In the genomic region with DNA sequence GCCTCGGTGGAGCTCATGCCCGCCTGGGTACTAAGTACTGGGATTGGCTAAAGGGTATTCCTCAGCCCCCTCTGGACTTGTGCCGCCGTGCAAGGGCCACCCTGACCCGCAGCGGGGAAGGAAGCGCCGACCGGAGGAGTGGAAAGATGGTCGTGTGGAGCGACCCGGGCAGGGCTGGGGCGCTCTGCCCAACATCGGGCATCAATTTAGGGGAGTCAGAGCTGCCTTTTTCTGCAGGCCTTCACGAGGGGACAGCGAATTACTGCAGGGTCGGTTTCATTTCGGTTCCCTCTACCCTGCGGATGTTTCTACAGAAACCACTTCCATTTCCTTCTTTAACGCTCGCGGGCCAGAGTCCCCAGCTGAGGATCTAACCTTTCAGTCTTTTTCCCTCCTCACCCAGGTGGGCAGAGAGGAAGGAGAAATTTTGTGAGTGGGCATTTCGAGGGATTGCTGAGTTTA, we compare ENCODE assay signal across 8 cellular contexts. TPM values are rescaled to one million over a fixed set of nuclear protein-coding genes. Genes with fewer than 3 reads are reported as not detected.
DNase-seq lines count a peak whose midpoint lies in the region; ATAC-seq and TF ChIP-seq lines count a peak whose summit lies in the region.

No MANE protein-coding gene starts in this region.

- no CpG with 5 or more reads among the region's 23 CpGs for WGBS in iPS DF 6.9 (ENCODE audit: insufficient coverage, insufficient read length)
- WGBS in spleen, 5 donors = 0 to 1% (median 0%) methylated on average over 16 to 23 of the region's 23 CpGs

- peak overlapping the region; percentile 59 for H3K4me3 ChIP-seq in cardiac muscle cell
- peak overlapping the region; percentile 78 for H3K4me3 ChIP-seq in iPS DF 6.9 (ENCODE audit: low read length)
- H3K4me3 ChIP-seq in spleen = peak overlapping the region; percentile 64 to 95 (median 74)

- no peaks in the 10 kb centered on the region for H3K27me3 ChIP-seq in cardiac muscle cell
- no peaks in the 10 kb centered on the region; the same call in 1 of the 2 replicates for H3K27me3 ChIP-seq in iPS DF 6.9 (ENCODE audit: control insufficient read depth, insufficient read depth, low read length)
- H3K27me3 ChIP-seq in spleen (replicated peaks in 1 of 7) = no peaks in the 10 kb centered on the region

- no peak for DNase-seq in cardiac muscle cell (ENCODE audit: low read depth in 1 of 2, low spot score in 1 of 2)
- no peak for DNase-seq in left ventricle myocardium superior
- DNase-seq in activated CD8-positive, alpha-beta memory T cell treated with anti-CD3 and anti-CD28 coated beads, Interleukin-2, amount 50 U/mL, for 4 hours = peak; percentile 18
- no peak for DNase-seq in iPS DF 6.9 (ENCODE audit: low read depth, low spot score)
- no peak for DNase-seq in spleen
- no peak for DNase-seq in NCI-H1436 (lab: John Stamatoyannopoulos, UW)
- DNase-seq in posterior vena cava (ENCODE audit: low spot score) = no peak

- H3K9me3 ChIP-seq in cardiac muscle cell (ENCODE audit: low read depth) (no peaks in the 10 kb centered on the region), iPS DF 6.9 (ENCODE audit: control insufficient read depth, insufficient read depth, low read length) (no peaks in the 10 kb centered on the region), spleen (no peaks in the 10 kb centered on the region)

- intact Hi-C loops in left ventricle myocardium superior (cut with micrococcal nuclease) = no loop called here
- intact Hi-C loops in spleen (cut with DNase I; ENCODE audit: low total_unique reads) = no loop called here
- intact Hi-C loops in posterior vena cava (cut with DNase I) = loop anchor here in 1 of 2 donors (10.0 kb wide), 1 partner anchor 72 kb away; the partner anchor contains the start of gene CEP350

- TF ChIP-seq CTCF in cardiac muscle cell (IDR thresholded peaks at IDR 0.05; ENCODE audit: low read depth, low read length) (no peak), spleen (IDR thresholded peaks at IDR 0.05 in 8 of 11, conservative IDR thresholded peaks at IDR 0.05 in 3 of 11) (no peak)

- ATAC-seq in left ventricle myocardium superior = no peak
- ATAC-seq in HG03342 (IDR thresholded peaks at IDR 0.05; ENCODE audit: unreplicated experiment) = peak; percentile 8

- peaks cover 12% of the 10 kb centered on the region for H3K4me1 ChIP-seq in cardiac muscle cell (ENCODE audit: low read depth)
- H3K4me1 ChIP-seq in iPS DF 6.9 (ENCODE audit: control insufficient read depth, insufficient read depth, low read length) = no peaks in the 10 kb centered on the region
- H3K4me1 ChIP-seq in spleen = peaks cover 44 to 66% (median 63%) of the 10 kb centered on the region in 6 donors

- H3K36me3 ChIP-seq in cardiac muscle cell = peaks cover 22% of the 10 kb centered on the region
- H3K36me3 ChIP-seq in iPS DF 6.9 (ENCODE audit: control insufficient read depth, insufficient read depth, low read length) = no peaks in the 10 kb centered on the region
- peaks cover 0 to 35% (median 13%) of the 10 kb centered on the region in 6 donors for H3K36me3 ChIP-seq in spleen

- peak overlapping the region; percentile 98 for H3K27ac ChIP-seq in cardiac muscle cell
- H3K27ac ChIP-seq in iPS DF 6.9 (ENCODE audit: low read length) = no peak overlapping the region
- peak overlapping the region; percentile 99 to 100 (median 100) for H3K27ac ChIP-seq in spleen

- peak in 1 of 3 donors; percentile 42 for TF ChIP-seq POLR2A in spleen (IDR thresholded peaks at IDR 0.05)

RNA-seq across cellular contexts. Expression of gene TOR1AIP1, which starts 1.0 kb away (rescaled TPM):
- total RNA-seq in cardiac muscle cell (19.6 and 20.3 TPM in 2 replicates), left ventricle myocardium superior (43.4 TPM), spleen (10 to 100 TPM; 52.6 to 71.3 (median 59.6) TPM), posterior vena cava (10 to 100 TPM; 60.9 to 63.9 TPM)
- polyA plus RNA-seq in cardiac muscle cell (18.2 and 24.0 TPM in 2 replicates), spleen (10 to 100 TPM; 16.2 to 17.9 (median 17.7) TPM)

RNA-seq across cellular contexts. Expression of gene TOR1AIP2, which starts 5.5 kb away (rescaled TPM):
- total RNA-seq in cardiac muscle cell (56.2 and 75.6 TPM in 2 replicates), left ventricle myocardium superior (47.4 TPM), spleen (10 to 100 TPM; 49.4 to 77.4 (median 67.8) TPM), posterior vena cava (10 to 100 TPM; 55.3 to 57.1 TPM)
- polyA plus RNA-seq in cardiac muscle cell (20.7 and 21.9 TPM in 2 replicates), spleen (1 to 10 TPM; 4.6 to 9.1 (median 5.1) TPM)
